Comparison of ENCODE assay signal across 22 cellular contexts in genomic region chr12:50728841-50729240, GRCh38. TPM values are rescaled to one million over a fixed set of nuclear protein-coding genes. Genes with fewer than 3 reads are reported as not detected.
DNase-seq lines count a peak whose midpoint lies in the region; ATAC-seq lines count a peak whose summit lies in the region.
"Had no signal": no experiment of that assay in that cellular context is flagged by ENCODE, and none has a peak within 500 bp of the region (broad histone marks: within the 10 kb centered on the region; RNA-seq: fewer than 3 reads in every experiment).

No MANE protein-coding gene starts in this region.

- H3K4me3 Mint-ChIP-seq in activated naive CD4-positive, alpha-beta T cell treated with anti-CD3 and anti-CD28 coated beads, Interleukin-2, amount 10 ng/mL, durations not matched to agents 7 days and 5 days = no peak overlapping the region
- no peak overlapping the region for H3K4me3 Mint-ChIP-seq in activated naive CD4-positive, alpha-beta T cell treated with anti-CD3 and anti-CD28 coated beads for 36 hours
- H3K4me3 Mint-ChIP-seq in naive thymus-derived CD4-positive, alpha-beta T cell = no peak overlapping the region
- no peak overlapping the region for H3K4me3 Mint-ChIP-seq in activated CD4-positive, alpha-beta memory T cell treated with anti-CD3 and anti-CD28 coated beads, Interleukin-2, amount 10 ng/mL, durations not matched to agents 7 days and 5 days
- H3K4me3 Mint-ChIP-seq: H9 had no signal

- POLR2A ChIA-PET in naive thymus-derived CD4-positive, alpha-beta T cell (lab: Charles Lee) = interaction anchor here (0.6 to 1.2 kb wide), 2 partner anchors 37 to 79 kb away, joined by 3 to 4 read pairs; no protein-coding TSS in a partner anchor
- POLR2A ChIA-PET in activated CD4-positive, alpha-beta memory T cell treated with anti-CD3 and anti-CD28 coated beads, Interleukin-2, amount 10 ng/mL, durations not matched to agents 7 days and 5 days (lab: Charles Lee) = no interaction called here

- no peak for DNase-seq in activated naive CD4-positive, alpha-beta T cell treated with anti-CD3 and anti-CD28 coated beads, Interleukin-2, amount 10 ng/mL, durations not matched to agents 7 days and 5 days
- DNase-seq in activated naive CD4-positive, alpha-beta T cell treated with anti-CD3 and anti-CD28 coated beads for 36 hours = no peak
- DNase-seq in cerebellar nuclear complex (lab: John Stamatoyannopoulos, UW) (peak; percentile 81 to 84), NCI-H1048 (lab: John Stamatoyannopoulos, UW) (no peak), NCI-H1436 (lab: John Stamatoyannopoulos, UW) (no peak)
- no peak for DNase-seq in naive thymus-derived CD4-positive, alpha-beta T cell
- no peak for DNase-seq in activated CD4-positive, alpha-beta memory T cell treated with anti-CD3 and anti-CD28 coated beads, Interleukin-2, amount 10 ng/mL, durations not matched to agents 7 days and 5 days
- DNase-seq: Calu3, DMS153, DND-41, GM23248, H9, KBM-7, MG63, NCI-H1694 treated with DMSO at 0.1 percent for 48 hours, NCI-H2081, NCI-H2227 treated with DMSO at 0.1 percent for 48 hours, NCI-H510A, NCI-H69, SHP77 treated with DMSO at 0.1 percent for 48 hours had no signal

- no peaks in the 10 kb centered on the region for H3K27me3 ChIP-seq in naive thymus-derived CD4-positive, alpha-beta T cell (ENCODE audit: control insufficient read depth in 2 of 2, insufficient read depth in 2 of 2, low read length in 2 of 2)
- H3K27me3 ChIP-seq: MG63 had no signal

- intact Hi-C loops in activated naive CD4-positive, alpha-beta T cell treated with anti-CD3 and anti-CD28 coated beads for 36 hours (cut with micrococcal nuclease) = no loop called here
- intact Hi-C loops in naive thymus-derived CD4-positive, alpha-beta T cell (cut with micrococcal nuclease) = no loop called here

- H3K36me3 Mint-ChIP-seq in activated naive CD4-positive, alpha-beta T cell treated with anti-CD3 and anti-CD28 coated beads, Interleukin-2, amount 10 ng/mL, durations not matched to agents 7 days and 5 days = peaks cover 49% of the 10 kb centered on the region
- H3K36me3 Mint-ChIP-seq in activated naive CD4-positive, alpha-beta T cell treated with anti-CD3 and anti-CD28 coated beads for 36 hours (ENCODE audit: low read depth) = peaks cover 22% of the 10 kb centered on the region
- peaks cover 26 to 68% (median 40%) of the 10 kb centered on the region in 5 donors for H3K36me3 Mint-ChIP-seq in naive thymus-derived CD4-positive, alpha-beta T cell
- H3K36me3 Mint-ChIP-seq in activated CD4-positive, alpha-beta memory T cell treated with anti-CD3 and anti-CD28 coated beads, Interleukin-2, amount 10 ng/mL, durations not matched to agents 7 days and 5 days (ENCODE audit: low read depth) = peaks cover 44% of the 10 kb centered on the region

- ATAC-seq in naive thymus-derived CD4-positive, alpha-beta T cell = no peak
- ATAC-seq: Panc1 had no signal

- no peaks in the 10 kb centered on the region for H3K9me3 ChIP-seq in naive thymus-derived CD4-positive, alpha-beta T cell (ENCODE audit: control insufficient read depth in 2 of 3, low read length in 3 of 3)
- H3K9me3 ChIP-seq: MG63 had no signal

- no peaks in the 10 kb centered on the region for H3K27me3 Mint-ChIP-seq in activated naive CD4-positive, alpha-beta T cell treated with anti-CD3 and anti-CD28 coated beads, Interleukin-2, amount 10 ng/mL, durations not matched to agents 7 days and 5 days
- no peaks in the 10 kb centered on the region for H3K27me3 Mint-ChIP-seq in activated naive CD4-positive, alpha-beta T cell treated with anti-CD3 and anti-CD28 coated beads for 36 hours (ENCODE audit: low read depth)
- no peaks in the 10 kb centered on the region for H3K27me3 Mint-ChIP-seq in naive thymus-derived CD4-positive, alpha-beta T cell
- no peaks in the 10 kb centered on the region for H3K27me3 Mint-ChIP-seq in activated CD4-positive, alpha-beta memory T cell treated with anti-CD3 and anti-CD28 coated beads, Interleukin-2, amount 10 ng/mL, durations not matched to agents 7 days and 5 days

- peak overlapping the region; percentile 16 for H3K27ac Mint-ChIP-seq in activated naive CD4-positive, alpha-beta T cell treated with anti-CD3 and anti-CD28 coated beads, Interleukin-2, amount 10 ng/mL, durations not matched to agents 7 days and 5 days
- H3K27ac Mint-ChIP-seq in activated naive CD4-positive, alpha-beta T cell treated with anti-CD3 and anti-CD28 coated beads for 36 hours = no peak overlapping the region
- peak overlapping the region in 5 of 9 donors; percentile 16 to 30 (median 26) for H3K27ac Mint-ChIP-seq in naive thymus-derived CD4-positive, alpha-beta T cell
- no peak overlapping the region for H3K27ac Mint-ChIP-seq in activated CD4-positive, alpha-beta memory T cell treated with anti-CD3 and anti-CD28 coated beads, Interleukin-2, amount 10 ng/mL, durations not matched to agents 7 days and 5 days
- H3K27ac Mint-ChIP-seq: H9 had no signal

- no peaks in the 10 kb centered on the region for H3K9me3 Mint-ChIP-seq in activated naive CD4-positive, alpha-beta T cell treated with anti-CD3 and anti-CD28 coated beads, Interleukin-2, amount 10 ng/mL, durations not matched to agents 7 days and 5 days
- H3K9me3 Mint-ChIP-seq in activated naive CD4-positive, alpha-beta T cell treated with anti-CD3 and anti-CD28 coated beads for 36 hours = no peaks in the 10 kb centered on the region
- H3K9me3 Mint-ChIP-seq in naive thymus-derived CD4-positive, alpha-beta T cell = no peaks in the 10 kb centered on the region
- no peaks in the 10 kb centered on the region for H3K9me3 Mint-ChIP-seq in activated CD4-positive, alpha-beta memory T cell treated with anti-CD3 and anti-CD28 coated beads, Interleukin-2, amount 10 ng/mL, durations not matched to agents 7 days and 5 days
- H3K9me3 Mint-ChIP-seq: H9 had no signal

- H3K36me3 ChIP-seq in naive thymus-derived CD4-positive, alpha-beta T cell (ENCODE audit: control insufficient read depth in 2 of 3, insufficient read depth in 3 of 3, low read length in 3 of 3) = peaks cover 12 to 94% (median 22%) of the 10 kb centered on the region in 3 experiments

- no peaks in the 10 kb centered on the region for H3K4me1 Mint-ChIP-seq in activated naive CD4-positive, alpha-beta T cell treated with anti-CD3 and anti-CD28 coated beads, Interleukin-2, amount 10 ng/mL, durations not matched to agents 7 days and 5 days
- no peaks in the 10 kb centered on the region for H3K4me1 Mint-ChIP-seq in activated naive CD4-positive, alpha-beta T cell treated with anti-CD3 and anti-CD28 coated beads for 36 hours (ENCODE audit: low read depth)
- peaks cover 0 to 1% (median 0%) of the 10 kb centered on the region in 7 donors for H3K4me1 Mint-ChIP-seq in naive thymus-derived CD4-positive, alpha-beta T cell
- H3K4me1 Mint-ChIP-seq in activated CD4-positive, alpha-beta memory T cell treated with anti-CD3 and anti-CD28 coated beads, Interleukin-2, amount 10 ng/mL, durations not matched to agents 7 days and 5 days = no peaks in the 10 kb centered on the region
- H3K4me1 Mint-ChIP-seq: H9 had no signal

- no peak overlapping the region for H3K27ac ChIP-seq in naive thymus-derived CD4-positive, alpha-beta T cell (ENCODE audit: low read depth, low read length)
- H3K27ac ChIP-seq: GM23248, RWPE1 had no signal

- H3K4me1 ChIP-seq in naive thymus-derived CD4-positive, alpha-beta T cell (ENCODE audit: control insufficient read depth in 2 of 2, insufficient read depth in 2 of 2, low read length in 2 of 2) = no peaks in the 10 kb centered on the region

- CTCF ChIA-PET in activated naive CD4-positive, alpha-beta T cell treated with anti-CD3 and anti-CD28 coated beads, Interleukin-2, amount 10 ng/mL, durations not matched to agents 7 days and 5 days (lab: Charles Lee) = no interaction called here
- CTCF ChIA-PET in activated naive CD4-positive, alpha-beta T cell treated with anti-CD3 and anti-CD28 coated beads for 36 hours (lab: Charles Lee) = interaction anchor here (0.5 to 0.7 kb wide), 3 partner anchors 18 to 229 kb away, joined by 3 to 6 read pairs (median 3); no protein-coding TSS in a partner anchor
- CTCF ChIA-PET in naive thymus-derived CD4-positive, alpha-beta T cell (lab: Charles Lee) = interaction anchor here (0.6 kb wide), 1 partner anchor 225 kb away, joined by 3 read pairs; no protein-coding TSS in a partner anchor
- CTCF ChIA-PET in activated CD4-positive, alpha-beta memory T cell treated with anti-CD3 and anti-CD28 coated beads, Interleukin-2, amount 10 ng/mL, durations not matched to agents 7 days and 5 days (lab: Charles Lee) = no interaction called here

- no peak overlapping the region for H3K4me3 ChIP-seq in naive thymus-derived CD4-positive, alpha-beta T cell (ENCODE audit: low read length)
- H3K4me3 ChIP-seq: GM23248, MG63 had no signal

RNA-seq across cellular contexts. Expression of gene ATF1, which starts 35.1 kb away (rescaled TPM):
- 10 to 100 TPM; 43.3 to 48.5 TPM for total RNA-seq in activated naive CD4-positive, alpha-beta T cell treated with anti-CD3 and anti-CD28 coated beads for 36 hours
- total RNA-seq in naive thymus-derived CD4-positive, alpha-beta T cell = 10 to 100 TPM; 23.8 to 53.9 (median 51.3) TPM
- 10 to 100 TPM; 47.8 to 53.8 TPM for polyA plus RNA-seq in naive thymus-derived CD4-positive, alpha-beta T cell
- total RNA-seq in activated CD4-positive, alpha-beta memory T cell treated with anti-CD3 and anti-CD28 coated beads, Interleukin-2, amount 10 ng/mL, durations not matched to agents 7 days and 5 days = 10 to 100 TPM; 44.0 to 48.3 TPM

Comparison
In these comparisons a context has a peak if more than half of its experiments do, and no peak if none do; other contexts are left out.
1. H3K27ac Mint-ChIP-seq: peak in activated naive CD4-positive, alpha-beta T cell treated with anti-CD3 and anti-CD28 coated beads, Interleukin-2, amount 10 ng/mL, durations not matched to agents 7 days and 5 days (single experiment) and naive thymus-derived CD4-positive, alpha-beta T cell (5 of 9); none in activated naive CD4-positive, alpha-beta T cell treated with anti-CD3 and anti-CD28 coated beads for 36 hours (single experiment) and activated CD4-positive, alpha-beta memory T cell treated with anti-CD3 and anti-CD28 coated beads, Interleukin-2, amount 10 ng/mL, durations not matched to agents 7 days and 5 days (single experiment).
2. CTCF ChIA-PET loops: an anchor here in activated naive CD4-positive, alpha-beta T cell treated with anti-CD3 and anti-CD28 coated beads for 36 hours (0.5 to 0.7 kb wide) and naive thymus-derived CD4-positive, alpha-beta T cell (0.6 kb wide); none called in activated naive CD4-positive, alpha-beta T cell treated with anti-CD3 and anti-CD28 coated beads, Interleukin-2, amount 10 ng/mL, durations not matched to agents 7 days and 5 days and activated CD4-positive, alpha-beta memory T cell treated with anti-CD3 and anti-CD28 coated beads, Interleukin-2, amount 10 ng/mL, durations not matched to agents 7 days and 5 days.
3. DNase-seq: peak in cerebellar nuclear complex (2 of 2); none in activated naive CD4-positive, alpha-beta T cell treated with anti-CD3 and anti-CD28 coated beads, Interleukin-2, amount 10 ng/mL, durations not matched to agents 7 days and 5 days (single experiment), activated naive CD4-positive, alpha-beta T cell treated with anti-CD3 and anti-CD28 coated beads for 36 hours (single experiment), naive thymus-derived CD4-positive, alpha-beta T cell (0 of 9), NCI-H1048 (single experiment), NCI-H1436 (single experiment) and activated CD4-positive, alpha-beta memory T cell treated with anti-CD3 and anti-CD28 coated beads, Interleukin-2, amount 10 ng/mL, durations not matched to agents 7 days and 5 days (single experiment).